ENCODE assay signal across 8 cellular contexts in the genomic region with DNA sequence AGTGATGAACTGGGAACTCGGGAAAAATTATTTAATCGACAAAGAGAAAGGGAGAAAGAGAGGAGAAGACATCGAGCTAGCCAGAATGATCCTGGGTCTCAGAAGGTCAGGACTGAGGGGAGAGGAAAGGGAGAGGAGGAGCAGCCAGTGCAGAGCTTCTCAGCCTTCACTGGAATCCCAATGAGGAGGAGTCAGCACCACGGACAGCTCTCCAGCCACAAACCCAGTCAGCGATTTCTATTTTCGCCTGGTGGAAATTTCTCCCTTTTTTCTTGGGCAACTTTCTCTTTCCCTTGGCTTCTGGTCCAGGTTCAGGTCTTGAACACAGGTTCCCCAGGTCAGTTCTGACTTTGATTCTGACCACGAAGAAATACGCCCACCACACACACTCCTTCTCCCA. TPM values are rescaled to one million over a fixed set of nuclear protein-coding genes. Genes with fewer than 3 reads are reported as not detected.
A peak's percentile ranks its signal among the peaks of the same experiment; 100 is the strongest.
DNase-seq lines count a peak whose midpoint lies in the region; ATAC-seq, FAIRE-seq and TF ChIP-seq lines count a peak whose summit lies in the region.

No MANE protein-coding gene starts in this region.

- H3K36me3 Mint-ChIP-seq in astrocyte (ENCODE audit: low read depth, unreplicated experiment) = no peaks in the 10 kb centered on the region
- H3K36me3 Mint-ChIP-seq in T-helper 2 cell treated with Interferon-gamma antibody and Interleukin-4, amounts not matched to agents 5 μg/mL and 100 μg/mL, for 36 hours (ENCODE audit: low read depth) = no peaks in the 10 kb centered on the region

- no peak overlapping the region for H3K27ac Mint-ChIP-seq in astrocyte (ENCODE audit: unreplicated experiment)
- no peak overlapping the region for H3K27ac Mint-ChIP-seq in T-helper 2 cell treated with Interferon-gamma antibody and Interleukin-4, amounts not matched to agents 5 μg/mL and 100 μg/mL, for 36 hours

- H3K27ac ChIP-seq in astrocyte (ENCODE audit: low read depth, low read length) (no peak overlapping the region), kidney (ENCODE audit: low read depth in 2 of 2, low read length in 2 of 2) (no peak overlapping the region)

- DNase-seq in ACHN (peak; percentile 61), HEK293T (ENCODE audit: extremely low spot score) (peak; percentile 37), astrocyte (ENCODE audit: low read depth) (peak; percentile 17), kidney (peak; percentile 66), SW480 (ENCODE audit: low spot score) (no peak), NCI-H446 (lab: John Stamatoyannopoulos, UW) (no peak)
- DNase-seq in T-helper 2 cell treated with Interferon-gamma antibody and Interleukin-4, amounts not matched to agents 5 μg/mL and 100 μg/mL, for 36 hours (ENCODE audit: low spot score) = no peak

- peaks cover 31% of the 10 kb centered on the region for H3K27me3 Mint-ChIP-seq in astrocyte (ENCODE audit: low read depth, unreplicated experiment)
- H3K27me3 Mint-ChIP-seq in T-helper 2 cell treated with Interferon-gamma antibody and Interleukin-4, amounts not matched to agents 5 μg/mL and 100 μg/mL, for 36 hours (ENCODE audit: low read depth) = peaks cover 28% of the 10 kb centered on the region

- TF ChIP-seq CTCF in astrocyte (IDR thresholded peaks at IDR 0.05; ENCODE audit: insufficient read depth, low read depth, low read length) (no peak), kidney (IDR thresholded peaks at IDR 0.05; ENCODE audit: borderline replicate concordance, extremely low read depth, insufficient read depth) (no peak)

- no peak overlapping the region for H3K4me2 ChIP-seq in astrocyte (ENCODE audit: low read length)

- CTCF ChIA-PET in HEK293T (lab: Yijun Ruan, JAX) = no interaction called here

- H3K4me1 Mint-ChIP-seq in astrocyte (ENCODE audit: low read depth, unreplicated experiment) = no peaks in the 10 kb centered on the region
- no peaks in the 10 kb centered on the region for H3K4me1 Mint-ChIP-seq in T-helper 2 cell treated with Interferon-gamma antibody and Interleukin-4, amounts not matched to agents 5 μg/mL and 100 μg/mL, for 36 hours (ENCODE audit: low read depth)

- H3K27me3 ChIP-seq in astrocyte (ENCODE audit: insufficient read depth, low read length) = peaks cover 16% of the 10 kb centered on the region

- H3K4me1 ChIP-seq in astrocyte (ENCODE audit: insufficient read depth, low read length) (no peaks in the 10 kb centered on the region), kidney (ENCODE audit: control insufficient read depth in 1 of 2, insufficient read depth in 1 of 2, low read depth in 1 of 2, low read length in 2 of 2) (no peaks in the 10 kb centered on the region)

- peaks cover 3% of the 10 kb centered on the region for H3K9me3 Mint-ChIP-seq in astrocyte (ENCODE audit: unreplicated experiment)
- H3K9me3 Mint-ChIP-seq in T-helper 2 cell treated with Interferon-gamma antibody and Interleukin-4, amounts not matched to agents 5 μg/mL and 100 μg/mL, for 36 hours = peaks cover 6% of the 10 kb centered on the region

- no peaks in the 10 kb centered on the region for H3K9me3 ChIP-seq in astrocyte (ENCODE audit: insufficient read depth, low read depth, low read length)
- H3K9me3 ChIP-seq in kidney (ENCODE audit: control insufficient read depth in 1 of 2, low read length in 2 of 2) = no peaks in the 10 kb centered on the region

- H3K4me3 ChIP-seq in astrocyte (ENCODE audit: insufficient read depth, low read depth, low read length) = no peak overlapping the region
- no peak overlapping the region for H3K4me3 ChIP-seq in kidney (ENCODE audit: low read length in 2 of 2)

- ATAC-seq in GM19324 (IDR thresholded peaks at IDR 0.05; ENCODE audit: low FRiP score, unreplicated experiment) = no peak

- intact Hi-C loops in kidney (cut with DNase I) = no loop called here

- in situ Hi-C loops in ACHN (cut with HindIII; ENCODE audit: low pct_ligation_motif_present, low pct_unique_long_range_greater_than_20kb, low sequenced_read_pairs) = no loop called here

- no peak overlapping the region for H3K9ac ChIP-seq in astrocyte (ENCODE audit: low read length)
- no peak overlapping the region for H3K9ac ChIP-seq in kidney (ENCODE audit: low read length in 2 of 2)

- H2AFZ ChIP-seq in astrocyte (ENCODE audit: low read depth, low read length) = no peak overlapping the region

- H3K4me3 Mint-ChIP-seq in astrocyte (ENCODE audit: unreplicated experiment) = no peak overlapping the region
- no peak overlapping the region for H3K4me3 Mint-ChIP-seq in T-helper 2 cell treated with Interferon-gamma antibody and Interleukin-4, amounts not matched to agents 5 μg/mL and 100 μg/mL, for 36 hours

- FAIRE-seq in astrocyte (lab: Jason Lieb, UNC) (peak; percentile 17), kidney (lab: Jason Lieb, UNC) (no peak)

- H3K36me3 ChIP-seq in astrocyte (ENCODE audit: insufficient read depth, low read length) = no peaks in the 10 kb centered on the region
- H3K36me3 ChIP-seq in kidney (ENCODE audit: control insufficient read depth in 1 of 2, insufficient read depth in 2 of 2, low read length in 2 of 2) = no peaks in the 10 kb centered on the region

- H3K79me2 ChIP-seq in astrocyte (ENCODE audit: insufficient read depth, low read length) = no peaks in the 10 kb centered on the region

- H4K20me1 ChIP-seq in astrocyte (ENCODE audit: insufficient read depth, low read length) = no peaks in the 10 kb centered on the region

- POLR2A ChIA-PET in HEK293T (lab: Yijun Ruan, JAX) = no interaction called here

TF ChIP-seq in HEK293T, 16 proteins besides CTCF, POLR2A, EP300 and RAD21:
- TF ChIP-seq SUZ12 (IDR thresholded peaks at IDR 0.05) (no peak), ELF4 (IDR thresholded peaks at IDR 0.05) (no peak), L3MBTL2 (conservative IDR thresholded peaks at IDR 0.05) (no peak), ARNT (IDR thresholded peaks at IDR 0.05) (no peak), LEF1 (IDR thresholded peaks at IDR 0.05; ENCODE audit: borderline replicate concordance) (no peak), BHLHE40 (IDR thresholded peaks at IDR 0.05; ENCODE audit: borderline replicate concordance) (no peak), FOXM1 (IDR thresholded peaks at IDR 0.05; ENCODE audit: borderline replicate concordance) (no peak), SP1 (IDR thresholded peaks at IDR 0.05) (no peak), ZNF384 (IDR thresholded peaks at IDR 0.05) (no peak), TARDBP (IDR thresholded peaks at IDR 0.05) (no peak), CTBP1 (IDR thresholded peaks at IDR 0.05; ENCODE audit: borderline replicate concordance) (no peak), FOXK2 (IDR thresholded peaks at IDR 0.05) (no peak), HDGF (IDR thresholded peaks at IDR 0.05; ENCODE audit: borderline replicate concordance) (no peak)

RNA-seq across cellular contexts. Expression of a gene that starts 1.6 kb away (rescaled TPM):
- total RNA-seq in astrocyte (2.2 and 2.7 TPM in 2 replicates), kidney (1.4 TPM)
- polyA plus RNA-seq in kidney (ENCODE audit: insufficient read depth, low read depth, low replicate concordance) = 0.84 TPM

Comparison
In these comparisons a context has a peak if more than half of its experiments do, and no peak if none do; other contexts are left out.
1. DNase-seq: peak in ACHN (single experiment), HEK293T (single experiment), astrocyte (single experiment) and kidney (single experiment); none in SW480 (single experiment), NCI-H446 (0 of 2) and T-helper 2 cell treated with Interferon-gamma antibody and Interleukin-4, amounts not matched to agents 5 μg/mL and 100 μg/mL, for 36 hours (single experiment).